ENCODE assay signal across 10 cellular contexts in the genomic region with DNA sequence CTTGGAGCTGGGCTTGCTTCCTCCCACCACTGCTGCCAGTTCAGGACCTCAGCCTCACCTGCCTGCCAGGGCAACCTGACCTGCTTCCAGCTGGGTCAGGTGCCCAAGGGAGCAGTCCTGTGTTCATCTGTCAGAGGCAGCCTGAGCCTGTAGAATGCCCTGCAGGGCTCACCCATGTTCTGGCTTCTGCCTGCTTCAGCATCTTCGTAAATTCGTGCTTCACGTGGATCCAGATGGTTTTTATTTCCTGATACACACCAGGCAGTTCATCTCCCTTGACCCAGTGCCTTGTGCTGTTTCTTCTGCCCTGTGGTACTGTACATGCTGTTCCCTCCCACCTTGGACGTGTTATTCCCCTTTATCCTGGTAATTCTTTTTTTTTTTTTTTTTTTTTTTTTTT. TPM values are rescaled to one million over a fixed set of nuclear protein-coding genes. Genes with fewer than 3 reads are reported as not detected.
DNase-seq lines count a peak whose midpoint lies in the region; ATAC-seq, FAIRE-seq and TF ChIP-seq lines count a peak whose summit lies in the region.
"Had no signal": no experiment of that assay in that cellular context is flagged by ENCODE, and none has a peak within 500 bp of the region (broad histone marks: within the 10 kb centered on the region; RNA-seq: fewer than 3 reads in every experiment).

No MANE protein-coding gene starts in this region.

- no peak overlapping the region for H3K56ac ChIP-seq in H1 (replicated peaks; ENCODE audit: insufficient read length, low read depth, low read length)

- DNase-seq in Right ventricle myocardium inferior (ENCODE audit: missing footprints) (no peak), cardiac septum (ENCODE audit: low spot score) (no peak), H1 (ENCODE audit: low read depth in 1 of 2, low spot score in 2 of 2) (no peak), naive B cell (no peak), hypothalamus (lab: John Stamatoyannopoulos, UW) (no peak), NCI-H2227 treated with DMSO at 0.1 percent for 48 hours (lab: John Stamatoyannopoulos, UW) (no peak)
- DNase-seq: central memory CD4-positive, alpha-beta T cell; NCI-H2081 had no signal

- H3K27me3 Mint-ChIP-seq in naive B cell = no peaks in the 10 kb centered on the region

- no peak overlapping the region for H4K91ac ChIP-seq in H1 (replicated peaks; ENCODE audit: insufficient read length, low read length)

- no peak overlapping the region for H3K14ac ChIP-seq in H1 (ENCODE audit: insufficient read length)

- peaks cover 18% of the 10 kb centered on the region for H3K79me1 ChIP-seq in H1 (ENCODE audit: low read depth, low read length)

- H2BK12ac ChIP-seq in H1 (ENCODE audit: low read depth, low read length) = no peak overlapping the region

- H3K36me3 ChIP-seq in H1 (ENCODE audit: control insufficient read depth in 2 of 4, insufficient read depth in 4 of 4, low read length in 3 of 4) = peaks cover 0 to 22% (median 0%) of the 10 kb centered on the region in 4 experiments; a peak in 2 of 8 replicates

- TF ChIP-seq EP300 in H1 (IDR thresholded peaks at IDR 0.05; ENCODE audit: borderline replicate concordance in 1 of 2, low read depth in 2 of 2, low read length in 2 of 2) = no peak

- peak overlapping the region in 2 of 8 donors; percentile 30 to 47 for H3K4me3 Mint-ChIP-seq in naive B cell

- H3K9me3 ChIP-seq in H1 (ENCODE audit: insufficient read depth in 2 of 2, low read depth in 1 of 2, low read length in 1 of 2) = no peaks in the 10 kb centered on the region

- peaks cover 26% of the 10 kb centered on the region in 2 experiments for H4K20me1 ChIP-seq in H1 (replicated peaks in 1 of 2; ENCODE audit: control insufficient read depth in 1 of 2, insufficient read depth in 2 of 2, low read length in 2 of 2)

- no peaks in the 10 kb centered on the region for H3K9me3 Mint-ChIP-seq in naive B cell

- H3K4me1 Mint-ChIP-seq in naive B cell = peaks cover 60 to 83% (median 75%) of the 10 kb centered on the region in 3 donors

- H3K4me1 ChIP-seq in H1 (replicated peaks in 1 of 4; ENCODE audit: control insufficient read depth in 3 of 4, insufficient read depth in 4 of 4, low read length in 3 of 4) = peaks cover 0 to 19% (median 11%) of the 10 kb centered on the region in 4 experiments; a peak in 5 of 7 replicates

- no peak for FAIRE-seq in H1 (lab: Jason Lieb, UNC)

- POLR2A ChIA-PET in H1 (lab: Charles Lee; ENCODE audit: partially characterized antibody) = interaction anchor here (0.7 to 1.4 kb wide), 2 partner anchors 8 to 13 kb away, joined by 3 read pairs; no protein-coding TSS in a partner anchor

- H3K23ac ChIP-seq in H1 (ENCODE audit: insufficient read length) = no peak overlapping the region

- H3K79me2 ChIP-seq in H1 (ENCODE audit: control insufficient read depth in 1 of 2, insufficient read depth in 2 of 2, low read length in 2 of 2) = peaks cover 14 to 96% of the 10 kb centered on the region in 2 experiments

- H4K5ac ChIP-seq in H1 (ENCODE audit: insufficient read length, low read depth, low read length) = no peak overlapping the region

- peak overlapping the region; percentile 15; the same call in 1 of the 2 replicates for H3K18ac ChIP-seq in H1 (ENCODE audit: extremely low read depth, low read length)

- no peak overlapping the region for H2BK15ac ChIP-seq in H1 (ENCODE audit: low read length)

- H3K4me3 ChIP-seq in H1 (ENCODE audit: extremely low read depth in 1 of 4, insufficient read depth in 2 of 4, low read depth in 3 of 4, low read length in 4 of 4) = no peak overlapping the region

- TF ChIP-seq RAD21 in H1 (IDR thresholded peaks at IDR 0.05 in 1 of 2, conservative IDR thresholded peaks at IDR 0.05 in 1 of 2; ENCODE audit: low read depth in 2 of 2, low read length in 2 of 2) = no peak

- TF ChIP-seq CTCF in H1 (IDR thresholded peaks at IDR 0.05; ENCODE audit: control extremely low read depth in 1 of 3, insufficient read depth in 1 of 3, low read depth in 1 of 3, low read length in 3 of 3) = no peak

- intact Hi-C loops in Right ventricle myocardium inferior (cut with DNase I) = no loop called here
- intact Hi-C loops in cardiac septum (cut with DNase I) = no loop called here

- no peaks in the 10 kb centered on the region for H3K27me3 ChIP-seq in H1 (replicated peaks in 1 of 4; ENCODE audit: control insufficient read depth in 3 of 4, extremely low read depth in 1 of 4, insufficient read depth in 3 of 4, low read length in 3 of 4)

- H3K4ac ChIP-seq in H1 (replicated peaks; ENCODE audit: insufficient read length, low read depth, low read length) = no peak overlapping the region

- no peak overlapping the region for H2BK120ac ChIP-seq in H1 (replicated peaks; ENCODE audit: low read depth, low read length)

- peak overlapping the region; percentile 49 to 93 (median 68) for H3K27ac Mint-ChIP-seq in naive B cell

- peak overlapping the region; percentile 38; the same call in 1 of the 2 replicates for H2BK5ac ChIP-seq in H1 (ENCODE audit: low read depth, low read length)

- no peak for TF ChIP-seq POLR2A in H1 (IDR thresholded peaks at IDR 0.05; ENCODE audit: control extremely low read depth in 1 of 2, low read depth in 2 of 2, low read length in 2 of 2)

- CTCF ChIA-PET in H1 (lab: Charles Lee; ENCODE audit: partially characterized antibody) = interaction anchor here (0.6 to 2.7 kb wide), 4 partner anchors 7 to 192 kb away, joined by 3 to 12 read pairs (median 3); no protein-coding TSS in a partner anchor

- no peak overlapping the region for H2AFZ ChIP-seq in H1 (ENCODE audit: low read length)

- H3K27ac ChIP-seq in H1 (ENCODE audit: low read depth, low read length) = no peak overlapping the region

- H3K4me2 ChIP-seq in H1 (ENCODE audit: insufficient read depth in 1 of 2, low read depth in 2 of 2, low read length in 2 of 2) = 0 out of 4 replicates have a peak overlapping the region, but pooled peaks of 1 of the 2 experiments have one; percentile 1

- no peak overlapping the region for H4K8ac ChIP-seq in H1 (ENCODE audit: extremely low read depth, insufficient read depth, low read length)

- 97% methylated on average over 4 of the region's 4 CpGs; no CpG with 5 or more reads in 1 of the 2 experiments for WGBS in H1 (ENCODE audit: extremely low coverage in 1 of 2, insufficient coverage in 1 of 2, insufficient read length in 1 of 2, insufficient replicate concordance in 2 of 2, low coverage in 1 of 2, low lambda C conversion rate in 2 of 2, missing lambda C conversion rate in 1 of 2), 2 experiments

- ATAC-seq in Right ventricle myocardium inferior = peak; percentile 27
- peak in 1 of 2 donors; percentile 17 for ATAC-seq in naive B cell (ENCODE audit: low read depth in 2 of 2)
- ATAC-seq in HG02884 (IDR thresholded peaks at IDR 0.05; ENCODE audit: unreplicated experiment) = no peak
- ATAC-seq in GM18909 (IDR thresholded peaks at IDR 0.05; ENCODE audit: poor library complexity, unreplicated experiment) = no peak

- peaks cover 0 to 10% of the 10 kb centered on the region in 2 donors for H3K36me3 Mint-ChIP-seq in naive B cell

- H2AK5ac ChIP-seq in H1 (ENCODE audit: low read depth, low read length) = no peak overlapping the region

- H3K23me2 ChIP-seq in H1 (ENCODE audit: low read depth, low read length) = no peaks in the 10 kb centered on the region

- no peak overlapping the region for H3K9ac ChIP-seq in H1 (replicated peaks in 1 of 4; ENCODE audit: extremely low read depth in 1 of 4, low read depth in 3 of 4, low read length in 3 of 4)

- H2BK20ac ChIP-seq in H1 (ENCODE audit: low read length) = no peak overlapping the region

TF ChIP-seq in H1, 55 proteins besides CTCF, POLR2A, EP300 and RAD21:
- TF ChIP-seq POU5F1 (IDR thresholded peaks at IDR 0.05; ENCODE audit: low read depth, low read length) (no peak), KDM5A (IDR thresholded peaks at IDR 0.05; ENCODE audit: low read length) (no peak), SP4 (IDR thresholded peaks at IDR 0.05; ENCODE audit: low read length) (no peak), RBBP5 (IDR thresholded peaks at IDR 0.05; ENCODE audit: borderline replicate concordance, low read depth, low read length) (no peak), TCF12 (IDR thresholded peaks at IDR 0.05; ENCODE audit: low read depth, low read length) (no peak), TAF7 (optimal IDR thresholded peaks at IDR 0.05; ENCODE audit: borderline replicate concordance, low read depth, low read length) (no peak), NRF1 (IDR thresholded peaks at IDR 0.05; ENCODE audit: low read depth, low read length) (no peak), RNF2 (IDR thresholded peaks at IDR 0.05; ENCODE audit: borderline replicate concordance, low read depth, low read length, missing control alignments, poor library complexity, severe bottlenecking) (no peak), CTBP2 (IDR thresholded peaks at IDR 0.05; ENCODE audit: borderline replicate concordance, insufficient read depth, insufficient read length, low read length) (no peak), MAFK (IDR thresholded peaks at IDR 0.05; ENCODE audit: low read depth, low read length) (no peak), TBP (IDR thresholded peaks at IDR 0.05; ENCODE audit: low read depth, low read length) (no peak), JUND (IDR thresholded peaks at IDR 0.05; ENCODE audit: low read length) (no peak), BRCA1 (IDR thresholded peaks at IDR 0.05; ENCODE audit: low read depth, low read length) (no peak)
- TF ChIP-seq, protein P1, sequence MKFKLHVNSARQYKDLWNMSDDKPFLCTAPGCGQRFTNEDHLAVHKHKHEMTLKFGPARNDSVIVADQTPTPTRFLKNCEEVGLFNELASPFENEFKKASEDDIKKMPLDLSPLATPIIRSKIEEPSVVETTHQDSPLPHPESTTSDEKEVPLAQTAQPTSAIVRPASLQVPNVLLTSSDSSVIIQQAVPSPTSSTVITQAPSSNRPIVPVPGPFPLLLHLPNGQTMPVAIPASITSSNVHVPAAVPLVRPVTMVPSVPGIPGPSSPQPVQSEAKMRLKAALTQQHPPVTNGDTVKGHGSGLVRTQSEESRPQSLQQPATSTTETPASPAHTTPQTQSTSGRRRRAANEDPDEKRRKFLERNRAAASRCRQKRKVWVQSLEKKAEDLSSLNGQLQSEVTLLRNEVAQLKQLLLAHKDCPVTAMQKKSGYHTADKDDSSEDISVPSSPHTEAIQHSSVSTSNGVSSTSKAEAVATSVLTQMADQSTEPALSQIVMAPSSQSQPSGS (IDR thresholded peaks at IDR 0.05; ENCODE audit: low read length) = no peak
TF ChIP-seq in H1: peak in this region for 0.

RNA-seq across cellular contexts. Expression of a gene that starts 50.2 kb away (rescaled TPM):
- total RNA-seq in Right ventricle myocardium inferior (46.4 TPM), cardiac septum (61.1 TPM)
- total RNA-seq in H1 (2021; fragmentation: NEBNext Ultra II Directional; extraction: Animal tissue kit (Norgen Biotek cat#: 25700)) = 70.3 and 71.2 TPM in 2 replicates
- polyA plus RNA-seq in H1 (2011; rRNA removed) (24.3 and 32.2 TPM in 2 replicates), naive B cell (ENCODE audit: low read depth in 6 of 6) (10 to 100 TPM; 16.6 to 44.1 (median 27.5) TPM)
- 23.8 TPM for polyA plus RNA-seq in H1 (2011; cell fraction: cytosol; rRNA removed)
- polyA plus RNA-seq in H1 (2011; cell fraction: nucleus; rRNA removed) = 72.6 TPM
- 39.0 to 46.3 TPM (median 43.7 TPM) in 4 replicates for polyA plus RNA-seq in H1 (2012, experiment 1 of 2)
- 7.0 TPM for polyA plus RNA-seq in H1 (2012, experiment 2 of 2)
- 29.4 TPM for polyA plus RNA-seq in H1 (2013, experiment 1 of 2)
- 29.7 TPM for polyA plus RNA-seq in H1 (2013, experiment 2 of 2)
- 124 and 131 TPM in 2 replicates for polyA minus RNA-seq in H1 (2011; rRNA and poly(A)+ RNA removed)
- 103 TPM for polyA minus RNA-seq in H1 (2011; cell fraction: cytosol; rRNA and poly(A)+ RNA removed)
- 315 TPM for polyA minus RNA-seq in H1 (2011; cell fraction: nucleus; rRNA and poly(A)+ RNA removed)
